Comparison of ENCODE assay signal across 11 cellular contexts in the genomic region with DNA sequence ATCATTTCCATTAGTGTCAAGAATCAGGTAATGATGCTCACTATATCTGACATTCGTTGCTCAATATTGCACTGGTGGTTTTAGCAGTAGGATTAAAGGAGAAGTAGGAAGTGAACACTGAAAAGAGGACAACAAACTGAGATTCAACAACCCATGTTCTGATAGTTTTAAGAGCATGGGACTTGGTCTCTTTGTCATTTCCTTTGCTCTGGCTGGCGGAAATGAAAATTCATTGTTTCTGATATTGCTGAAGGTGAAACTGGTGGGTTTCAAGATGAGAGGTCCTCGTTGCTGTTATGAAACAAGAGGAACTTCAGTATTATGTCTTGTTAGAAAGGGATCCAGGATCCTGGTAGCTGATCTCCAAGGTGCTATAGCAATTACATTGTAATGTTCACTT.
DNase-seq lines count a peak whose midpoint lies in the region; ATAC-seq and TF ChIP-seq lines count a peak whose summit lies in the region.
"Had no signal": no experiment of that assay in that cellular context is flagged by ENCODE, and none has a peak within 500 bp of the region (broad histone marks: within the 10 kb centered on the region; RNA-seq: fewer than 3 reads in every experiment).

No MANE protein-coding gene starts in this region.

- TF ChIP-seq POLR2A in gastroesophageal sphincter (IDR thresholded peaks at IDR 0.05) = no peak

- H3K4me1 ChIP-seq in Karpas-422 (ENCODE audit: low read length) (no peaks in the 10 kb centered on the region), gastroesophageal sphincter (no peaks in the 10 kb centered on the region)
- no peaks in the 10 kb centered on the region for H3K4me1 ChIP-seq in CD8-positive, alpha-beta T cell (ENCODE audit: insufficient read depth, low read length)

- H3K9me3 Mint-ChIP-seq in CD8-positive, alpha-beta T cell = no peaks in the 10 kb centered on the region
- H3K9me3 Mint-ChIP-seq: endodermal cell had no signal

- no peak overlapping the region for H3K4me3 Mint-ChIP-seq in CD8-positive, alpha-beta T cell
- H3K4me3 Mint-ChIP-seq: endodermal cell had no signal

- TF ChIP-seq CTCF in GM10266 (IDR thresholded peaks at IDR 0.05; ENCODE audit: control insufficient read depth, insufficient read depth, low read depth, missing control alignments) (no peak), gastroesophageal sphincter (IDR thresholded peaks at IDR 0.05) (no peak)
- no peak for TF ChIP-seq CTCF in CD8-positive, alpha-beta T cell (IDR thresholded peaks at IDR 0.05)

- H3K9me3 ChIP-seq in Karpas-422 (ENCODE audit: low read length) (no peaks in the 10 kb centered on the region), gastroesophageal sphincter (no peaks in the 10 kb centered on the region)
- no peaks in the 10 kb centered on the region for H3K9me3 ChIP-seq in CD8-positive, alpha-beta T cell (ENCODE audit: low read length)

- no peak overlapping the region for H3K4me2 ChIP-seq in Karpas-422 (ENCODE audit: low read depth, low read length, poor library complexity, severe bottlenecking)

- H3K9me2 ChIP-seq in Karpas-422 (replicated peaks; ENCODE audit: insufficient read depth, low read length) = no peaks in the 10 kb centered on the region

- 83 to 87% methylated on average over 3 of the region's 3 CpGs for WGBS in gastroesophageal sphincter (ENCODE audit: low coverage in 1 of 2), 2 donors

- no peak overlapping the region for H3K9ac ChIP-seq in Karpas-422 (ENCODE audit: low read length)

- H3K4me3 ChIP-seq in Karpas-422 (ENCODE audit: low read length) (no peak overlapping the region), gastroesophageal sphincter (no peak overlapping the region)
- no peak overlapping the region for H3K4me3 ChIP-seq in CD8-positive, alpha-beta T cell (ENCODE audit: low read depth, low read length)

- intact Hi-C loops in CD8-positive, alpha-beta T cell (cut with DNase I, micrococcal nuclease) = no loop called here

- H3K36me3 ChIP-seq in Karpas-422 (ENCODE audit: insufficient read depth, low read length) (no peaks in the 10 kb centered on the region), gastroesophageal sphincter (no peaks in the 10 kb centered on the region)
- no peaks in the 10 kb centered on the region for H3K36me3 ChIP-seq in CD8-positive, alpha-beta T cell (ENCODE audit: insufficient read depth, low read length)

- H2AFZ ChIP-seq in Karpas-422 (ENCODE audit: low read length) = no peak overlapping the region

- no peaks in the 10 kb centered on the region for H4K20me1 ChIP-seq in Karpas-422 (ENCODE audit: insufficient read depth, low read depth, low read length)

- no peaks in the 10 kb centered on the region for H3K36me3 Mint-ChIP-seq in CD8-positive, alpha-beta T cell

- H3K27ac Mint-ChIP-seq in CD8-positive, alpha-beta T cell = no peak overlapping the region
- H3K27ac Mint-ChIP-seq: endodermal cell had no signal

- CTCF ChIA-PET in CD8-positive, alpha-beta T cell (lab: Charles Lee) = no interaction called here

- no peak for TF ChIP-seq EP300 in gastroesophageal sphincter (IDR thresholded peaks at IDR 0.05)

- POLR2A ChIA-PET in CD8-positive, alpha-beta T cell (lab: Charles Lee) = no interaction called here

- H3K79me2 ChIP-seq in Karpas-422 (ENCODE audit: low read length) = no peaks in the 10 kb centered on the region

- H3K27me3 ChIP-seq in Karpas-422 (ENCODE audit: low read length) = no peaks in the 10 kb centered on the region
- no peaks in the 10 kb centered on the region for H3K27me3 ChIP-seq in gastroesophageal sphincter
- H3K27me3 ChIP-seq in CD8-positive, alpha-beta T cell (ENCODE audit: insufficient read depth, low read length) = no peaks in the 10 kb centered on the region

- peak; percentile 51 for ATAC-seq in GM18909 (IDR thresholded peaks at IDR 0.05; ENCODE audit: poor library complexity, unreplicated experiment)
- ATAC-seq in HG02798 (IDR thresholded peaks at IDR 0.05; ENCODE audit: poor library complexity, unreplicated experiment) = peak; percentile 59
- no peak for ATAC-seq in gastroesophageal sphincter
- ATAC-seq in CD8-positive, alpha-beta T cell = no peak

- H3K4me1 Mint-ChIP-seq in CD8-positive, alpha-beta T cell (ENCODE audit: low read depth) = no peaks in the 10 kb centered on the region
- H3K4me1 Mint-ChIP-seq: endodermal cell had no signal

- DNase-seq in GM10266 (ENCODE audit: extremely low spot score) (peak; percentile 32), Karpas-422 (peak; percentile 26), HK-2 (ENCODE audit: unreplicated experiment) (no peak)
- no peak for DNase-seq in activated CD8-positive, alpha-beta memory T cell treated with anti-CD3 and anti-CD28 coated beads, Interleukin-2, amount 50 U/mL, for 48 hours
- no peak for DNase-seq in CD8-positive, alpha-beta T cell
- DNase-seq: endodermal cell; NCI-H1417 treated with DMSO at 0.1 percent for 48 hours; stimulated activated CD4-positive, alpha-beta T cell treated with anti-CD3 and anti-CD28 coated beads, Interleukin-2, amount 100 ng/mL, for 24 hours had no signal

- no peak overlapping the region for H3K27ac ChIP-seq in Karpas-422 (ENCODE audit: low read length)
- H3K27ac ChIP-seq in gastroesophageal sphincter = no peak overlapping the region
- H3K27ac ChIP-seq in CD8-positive, alpha-beta T cell (ENCODE audit: low read depth, low read length) = no peak overlapping the region

- no peaks in the 10 kb centered on the region for H3K27me3 Mint-ChIP-seq in CD8-positive, alpha-beta T cell (ENCODE audit: low read depth)

Comparison
In these comparisons a context has a peak if more than half of its experiments do, and no peak if none do; other contexts are left out.
1. DNase-seq: peak in GM10266 (single experiment) and Karpas-422 (single experiment); none in HK-2 (single experiment), activated CD8-positive, alpha-beta memory T cell treated with anti-CD3 and anti-CD28 coated beads, Interleukin-2, amount 50 U/mL, for 48 hours (single experiment) and CD8-positive, alpha-beta T cell (0 of 7).
2. ATAC-seq: peak in GM18909 (single experiment) and HG02798 (single experiment); none in gastroesophageal sphincter (single experiment) and CD8-positive, alpha-beta T cell (single experiment).